13 cellular contexts compared by ENCODE assay signal in genomic region chr1:32798191-32798590, GRCh38. TPM values are rescaled to one million over a fixed set of nuclear protein-coding genes. Genes with fewer than 3 reads are reported as not detected.
A peak's percentile ranks its signal among the peaks of the same experiment; 100 is the strongest.
DNase-seq lines count a peak whose midpoint lies in the region; ATAC-seq and TF ChIP-seq lines count a peak whose summit lies in the region.
"Had no signal": no experiment of that assay in that cellular context is flagged by ENCODE, and none has a peak within 500 bp of the region (broad histone marks: within the 10 kb centered on the region; RNA-seq: fewer than 3 reads in every experiment).

No MANE protein-coding gene starts in this region.

- H3K36me3 ChIP-seq in PC-9 (ENCODE audit: low read depth) (peaks cover 62% of the 10 kb centered on the region), H7 (replicated peaks; ENCODE audit: control insufficient read depth, insufficient read depth, low read length) (peaks cover 34% of the 10 kb centered on the region), right lobe of liver (peaks cover 7 to 47% (median 14%) of the 10 kb centered on the region in 4 donors)

- H3K9me3 ChIP-seq in PC-9 (ENCODE audit: insufficient read depth, low read depth) (no peaks in the 10 kb centered on the region), right lobe of liver (no peaks in the 10 kb centered on the region)
- H3K9me3 ChIP-seq: psoas muscle had no signal

- H3F3A ChIP-seq in PC-9 (ENCODE audit: insufficient read depth, low read depth), result peaks cover 86% of the 10 kb centered on the region

- H3K4me3 ChIP-seq in PC-9, result no peak overlapping the region
- no peak overlapping the region for H3K4me3 ChIP-seq in astrocyte of the cerebellum (ENCODE audit: low read depth, low read length)
- H3K4me3 ChIP-seq in H7 (ENCODE audit: insufficient read depth, low read depth, low read length), result no peak overlapping the region
- no peak overlapping the region for H3K4me3 ChIP-seq in right lobe of liver
- H3K4me3 ChIP-seq: psoas muscle had no signal

- no peaks in the 10 kb centered on the region for H3K9me2 ChIP-seq in PC-9 (ENCODE audit: insufficient read depth)

- TF ChIP-seq CTCF in PC-9 (conservative IDR thresholded peaks at IDR 0.05) (no peak), astrocyte of the cerebellum (IDR thresholded peaks at IDR 0.05; ENCODE audit: low read depth, low read length, missing control alignments) (no peak), right lobe of liver (IDR thresholded peaks at IDR 0.05) (no peak)

- WGBS in right lobe of liver (ENCODE audit: insufficient coverage, low coverage, low lambda C conversion rate, missing lambda C conversion rate), result 83% methylated on average over 2 of the region's 4 CpGs

- no peak for TF ChIP-seq POLR2A in right lobe of liver (IDR thresholded peaks at IDR 0.05)

- H3K4me1 ChIP-seq in PC-9 (replicated peaks; ENCODE audit: insufficient read depth) (peaks cover 71% of the 10 kb centered on the region), right lobe of liver (no peaks in the 10 kb centered on the region)
- H3K4me1 ChIP-seq: psoas muscle had no signal

- CTCF ChIA-PET in PC-9 (lab: Charles Lee), result interaction anchor here (0.6 kb wide), 1 partner anchor 42 kb away, joined by 5 read pairs; no protein-coding TSS in a partner anchor

- H3K4me2 ChIP-seq in PC-9, result peak overlapping the region; percentile 59

- DNase-seq in EH (ENCODE audit: low read depth) (peak; percentile 93), PC-9 (peak in 1 of 2 experiments; percentile 93), astrocyte of the cerebellum (ENCODE audit: low read depth) (peak; percentile 70), myocyte (ENCODE audit: low read depth) (peak; percentile 64), RKO (ENCODE audit: low spot score) (no peak), H7 (no peak), right lobe of liver (no peak)
- DNase-seq in stimulated activated CD4-positive, alpha-beta T cell treated with anti-CD3 and anti-CD28 coated beads, Interleukin-2, amount 100 ng/mL, for 24 hours, result no peak
- DNase-seq: aorta, NCI-H1092, NCI-H526 treated with DMSO at 0.1 percent for 48 hours, psoas muscle, SIG-M5 had no signal

- no TSS peak for BruUV-seq in PC-9 (replicated peaks; lab: Mats Ljungman, UMichigan)

- peaks cover 65% of the 10 kb centered on the region for H3K79me2 ChIP-seq in PC-9 (ENCODE audit: low read depth)

- H3K27ac ChIP-seq in PC-9 (peak overlapping the region; percentile 85), right lobe of liver (no peak overlapping the region)
- H3K27ac ChIP-seq: psoas muscle had no signal

- intact Hi-C loops in PC-9 (cut with micrococcal nuclease; ENCODE audit: unreplicated experiment), result loop anchor here (1.0 to 5.0 kb wide), 2 partner anchors 18 to 146 kb away; partner anchors contain the start of genes RBBP4 and ZBTB8OS
- intact Hi-C loops in right lobe of liver (cut with DNase I), result no loop called here

- no peaks in the 10 kb centered on the region for H3K27me3 ChIP-seq in PC-9 (ENCODE audit: insufficient read depth, low read depth)
- H3K27me3 ChIP-seq in H7 (ENCODE audit: control insufficient read depth, insufficient read depth, low read length), result no peaks in the 10 kb centered on the region
- no peaks in the 10 kb centered on the region for H3K27me3 ChIP-seq in right lobe of liver

- no peak for ATAC-seq in right lobe of liver
- ATAC-seq: psoas muscle had no signal

- in situ Hi-C loops in astrocyte of the cerebellum (cut with HindIII; ENCODE audit: low sequenced_read_pairs), result no loop called here

- no peak overlapping the region for H2AFZ ChIP-seq in PC-9

- POLR2A ChIA-PET in PC-9 (lab: Charles Lee; ENCODE audit: unreplicated experiment), result interaction anchor here (0.6 to 0.7 kb wide), 3 partner anchors 10 to 551 kb away, joined by 3 to 20 read pairs (median 5); no protein-coding TSS in a partner anchor

- H4K20me1 ChIP-seq in PC-9 (ENCODE audit: insufficient read depth), result peaks cover 2% of the 10 kb centered on the region

RNA-seq across cellular contexts. Expression of gene YARS1, which starts 19.0 kb away (rescaled TPM):
- total RNA-seq in PC-9 (2021) (180 and 187 TPM in 2 replicates), myocyte (76.2 and 79.9 TPM in 2 replicates), right lobe of liver (10 to 100 TPM; 37.4 to 84.3 (median 53.5) TPM)
- 134 TPM for polyA plus RNA-seq in myocyte (2012)
- total RNA-seq in H7 (2014; rRNA removed; shearing (Covaris generic)), result 239 and 260 TPM in 2 replicates

RNA-seq across cellular contexts. Expression of gene S100PBP, which starts 19.3 kb away (rescaled TPM):
- total RNA-seq in PC-9 (2021) (42.4 and 47.0 TPM in 2 replicates), myocyte (18.4 and 27.9 TPM in 2 replicates), right lobe of liver (10 to 100 TPM in 4 of 6 experiments, 1 to 10 TPM in 2; 7.6 to 14.6 (median 10.5) TPM)
- 19.4 TPM for polyA plus RNA-seq in myocyte (2012)
- total RNA-seq in H7 (2014; rRNA removed; shearing (Covaris generic)), result 83.0 and 83.4 TPM in 2 replicates

Comparison
In these comparisons a context has a peak if more than half of its experiments do, and no peak if none do; other contexts are left out.
1. DNase-seq: peak in EH (single experiment), astrocyte of the cerebellum (single experiment) and myocyte (single experiment); none in RKO (single experiment), H7 (single experiment), stimulated activated CD4-positive, alpha-beta T cell treated with anti-CD3 and anti-CD28 coated beads, Interleukin-2, amount 100 ng/mL, for 24 hours (0 of 2) and right lobe of liver (0 of 3).